9 cellular contexts compared by ENCODE assay signal in the genomic region with DNA sequence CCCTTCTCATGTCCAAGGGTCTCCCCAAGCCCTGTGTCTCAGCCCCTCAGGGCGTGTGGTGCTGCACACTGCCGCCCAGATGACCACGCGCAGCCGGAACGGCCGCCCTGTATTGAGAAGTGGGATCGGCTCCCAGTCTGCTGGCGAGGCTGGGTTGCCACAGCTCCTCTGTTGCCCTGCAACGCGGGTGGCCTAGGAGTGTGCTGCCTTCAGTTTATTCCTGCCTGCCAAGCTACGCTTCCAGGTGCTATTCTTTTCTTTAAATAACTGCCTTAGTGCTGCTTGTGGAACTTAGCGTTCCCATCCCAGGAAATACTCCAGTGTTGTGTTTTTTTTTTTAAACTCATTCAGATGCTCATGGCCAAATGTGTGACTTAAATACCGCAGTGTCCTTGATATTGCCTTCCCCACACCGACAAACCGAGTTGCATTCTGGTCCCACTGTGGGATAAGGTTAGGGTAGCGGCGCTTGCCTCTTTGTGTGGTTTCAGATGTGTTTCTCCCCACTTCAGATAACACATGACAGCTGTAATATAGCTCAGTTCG. TPM values are rescaled to one million over a fixed set of nuclear protein-coding genes. Genes with fewer than 3 reads are reported as not detected.
DNase-seq lines count a peak whose midpoint lies in the region; ATAC-seq and TF ChIP-seq lines count a peak whose summit lies in the region.
"Had no signal": no experiment of that assay in that cellular context is flagged by ENCODE, and none has a peak within 500 bp of the region (broad histone marks: within the 10 kb centered on the region; RNA-seq: fewer than 3 reads in every experiment).

No MANE protein-coding gene starts in this region.

- H3K36me3 ChIP-seq in ascending aorta: peaks cover 0 to 9% of the 10 kb centered on the region in 2 donors
- H3K36me3 ChIP-seq in smooth muscle cell (ENCODE audit: low read depth): no peaks in the 10 kb centered on the region
- H3K36me3 ChIP-seq in BE2C: peaks cover 7% of the 10 kb centered on the region

- peaks cover 45% of the 10 kb centered on the region for H4K20me1 ChIP-seq in smooth muscle cell (ENCODE audit: low read depth)

- H3K27me3 Mint-ChIP-seq in HFFc6 (ENCODE audit: insufficient read depth): peaks cover 14% of the 10 kb centered on the region
- peaks cover 6 to 13% (median 10%) of the 10 kb centered on the region in 3 donors for H3K27me3 Mint-ChIP-seq in immature natural killer cell (ENCODE audit: low read depth in 3 of 3)

- ATAC-seq in HG03095 (IDR thresholded peaks at IDR 0.05; ENCODE audit: unreplicated experiment) (no peak), GM21825 (IDR thresholded peaks at IDR 0.05; ENCODE audit: unreplicated experiment) (no peak)

- peaks cover 41% of the 10 kb centered on the region for H3K36me3 Mint-ChIP-seq in HFFc6 (ENCODE audit: low read depth)
- H3K36me3 Mint-ChIP-seq in immature natural killer cell: peaks cover 0 to 7% (median 3%) of the 10 kb centered on the region in 3 donors

- TF ChIP-seq CTCF in HFFc6 (IDR thresholded peaks at IDR 0.05) (no peak), ascending aorta (IDR thresholded peaks at IDR 0.05) (no peak), smooth muscle cell (IDR thresholded peaks at IDR 0.05; ENCODE audit: borderline replicate concordance, insufficient read depth, poor library complexity, severe bottlenecking) (no peak), BE2C (IDR thresholded peaks at IDR 0.05; ENCODE audit: low read depth, low read length) (no peak)

- no peaks in the 10 kb centered on the region for H3K9me3 ChIP-seq in ascending aorta
- H3K9me3 ChIP-seq in smooth muscle cell (replicated peaks; ENCODE audit: low read depth): no peaks in the 10 kb centered on the region
- no peaks in the 10 kb centered on the region for H3K9me3 ChIP-seq in BE2C

- H3K4me1 Mint-ChIP-seq in HFFc6 (ENCODE audit: low read depth): peaks cover 97% of the 10 kb centered on the region
- peaks cover 97 to 98% of the 10 kb centered on the region in 2 donors for H3K4me1 Mint-ChIP-seq in immature natural killer cell

- 77% methylated on average over 19 of the region's 19 CpGs for WGBS in smooth muscle cell (ENCODE audit: low lambda C conversion rate)

- peak overlapping the region; percentile 50 for H3K4me3 Mint-ChIP-seq in HFFc6
- H3K4me3 Mint-ChIP-seq in immature natural killer cell: peak overlapping the region; percentile 79 to 88 (median 85)

- H3K4me3 ChIP-seq in ascending aorta (peak overlapping the region; percentile 23 to 45), smooth muscle cell (no peak overlapping the region), BE2C (ENCODE audit: low read depth, low read length) (no peak overlapping the region)

- peak overlapping the region; percentile 73 for H3K4me2 ChIP-seq in smooth muscle cell

- intact Hi-C loops in ascending aorta (cut with DNase I): no loop called here

- no peak overlapping the region for H2AFZ ChIP-seq in smooth muscle cell (ENCODE audit: low read depth)

- H3K27ac ChIP-seq in ascending aorta (peak overlapping the region; percentile 92 to 96), smooth muscle cell (ENCODE audit: low read depth) (peak overlapping the region; percentile 100)

- peaks cover 68 to 97% of the 10 kb centered on the region in 2 donors for H3K4me1 ChIP-seq in ascending aorta
- H3K4me1 ChIP-seq in smooth muscle cell (ENCODE audit: low read depth): peaks cover 70% of the 10 kb centered on the region
- H3K4me1 ChIP-seq in BE2C: peaks cover 5% of the 10 kb centered on the region

- H3K79me2 ChIP-seq in smooth muscle cell (ENCODE audit: low read depth): peaks cover 89% of the 10 kb centered on the region

- DNase-seq in HFFc6: no peak
- peak in 1 of 2 donors; percentile 85 for DNase-seq in ascending aorta (ENCODE audit: low spot score in 2 of 2)
- DNase-seq in immature natural killer cell: peak; percentile 78 to 80 (median 79)
- no peak for DNase-seq in smooth muscle cell (lab: John Stamatoyannopoulos, UW; ENCODE audit: unreplicated experiment)
- DNase-seq in DMS153 treated with DMSO at 0.1 percent for 48 hours (lab: John Stamatoyannopoulos, UW; ENCODE audit: unreplicated experiment): no peak
- DNase-seq in BE2C: no peak
- DNase-seq: activated CD4-positive, alpha-beta T cell treated with anti-CD3 and anti-CD28 coated beads, Interleukin-2, amount 50 U/mL, for 1 hour had no signal

- peak overlapping the region; percentile 20 for H3K9ac ChIP-seq in smooth muscle cell (ENCODE audit: low read depth)

- no peaks in the 10 kb centered on the region for H3K9me3 Mint-ChIP-seq in HFFc6
- H3K9me3 Mint-ChIP-seq in immature natural killer cell: no peaks in the 10 kb centered on the region

- H3K27me3 ChIP-seq in ascending aorta: no peaks in the 10 kb centered on the region
- H3K27me3 ChIP-seq in smooth muscle cell (ENCODE audit: low read depth): no peaks in the 10 kb centered on the region
- H3K27me3 ChIP-seq in BE2C: no peaks in the 10 kb centered on the region

- peak overlapping the region; percentile 97 for H3K27ac Mint-ChIP-seq in HFFc6
- H3K27ac Mint-ChIP-seq in immature natural killer cell: peak overlapping the region; percentile 83 to 99 (median 94)

- peaks cover 54% of the 10 kb centered on the region for H3F3A ChIP-seq in smooth muscle cell (ENCODE audit: low read depth)

RNA-seq across cellular contexts. Expression of a gene that starts 16.6 kb away (rescaled TPM):
- 1,000 to 10,000 TPM in 5 of 6 experiments, 100 to 1,000 TPM in 1; 972 to 1,299 (median 1,250) TPM for total RNA-seq in HFFc6 (2021; fragmentation: NEBNext Ultra II Directional; extraction: Animal tissue kit (Norgen Biotek cat#: 25700))
- total RNA-seq in ascending aorta (1,036 TPM), smooth muscle cell (311 TPM in 2 replicates)
- polyA plus RNA-seq in immature natural killer cell (10 to 100 TPM in 2 of 3 donors, 1 to 10 TPM in 1; 8.5 to 68.3 (median 17.4) TPM), smooth muscle cell (53.8 and 60.4 TPM in 2 replicates)
- 179 TPM for polyA plus RNA-seq in BE2C (2012; ENCODE audit: insufficient read depth, insufficient read length, low read depth)

RNA-seq across cellular contexts. Expression of a gene that starts 45.0 kb away (rescaled TPM):
- total RNA-seq in HFFc6 (2021; fragmentation: NEBNext Ultra II Directional; extraction: Animal tissue kit (Norgen Biotek cat#: 25700)): 100 to 1,000 TPM; 227 to 241 (median 238) TPM
- total RNA-seq in ascending aorta (696 TPM), smooth muscle cell (324 and 334 TPM in 2 replicates)
- polyA plus RNA-seq in immature natural killer cell (100 to 1,000 TPM; 338 to 456 (median 383) TPM), smooth muscle cell (178 and 181 TPM in 2 replicates)
- 581 TPM for polyA plus RNA-seq in BE2C (2012; ENCODE audit: insufficient read depth, insufficient read length, low read depth)

RNA-seq across cellular contexts. Expression of a gene that starts 46.3 kb away (rescaled TPM):
- under 1 TPM in 3 of 6 experiments, not detected in 3; 0.27 to 0.74 (median 0.28) TPM for total RNA-seq in HFFc6 (2021; fragmentation: NEBNext Ultra II Directional; extraction: Animal tissue kit (Norgen Biotek cat#: 25700))
- total RNA-seq in ascending aorta: 15.1 TPM
- 10 to 100 TPM; 52.1 to 98.1 (median 67.0) TPM for polyA plus RNA-seq in immature natural killer cell
- total RNA-seq in smooth muscle cell: 0.22 and 2.1 TPM in 2 replicates
- 0.91 TPM in 1 of 2 replicates, not detected in the other for polyA plus RNA-seq in smooth muscle cell
- 10.0 TPM for polyA plus RNA-seq in BE2C (2012; ENCODE audit: insufficient read depth, insufficient read length, low read depth)

Comparison
In these comparisons a context has a peak if more than half of its experiments do, and no peak if none do; other contexts are left out.
1. DNase-seq: peak in immature natural killer cell (3 of 3); none in HFFc6 (single experiment), smooth muscle cell (single experiment), DMS153 treated with DMSO at 0.1 percent for 48 hours (single experiment) and BE2C (single experiment).
2. H3K4me3 ChIP-seq: peak in ascending aorta (2 of 2); none in smooth muscle cell (single experiment) and BE2C (single experiment).